In the genomic region with DNA sequence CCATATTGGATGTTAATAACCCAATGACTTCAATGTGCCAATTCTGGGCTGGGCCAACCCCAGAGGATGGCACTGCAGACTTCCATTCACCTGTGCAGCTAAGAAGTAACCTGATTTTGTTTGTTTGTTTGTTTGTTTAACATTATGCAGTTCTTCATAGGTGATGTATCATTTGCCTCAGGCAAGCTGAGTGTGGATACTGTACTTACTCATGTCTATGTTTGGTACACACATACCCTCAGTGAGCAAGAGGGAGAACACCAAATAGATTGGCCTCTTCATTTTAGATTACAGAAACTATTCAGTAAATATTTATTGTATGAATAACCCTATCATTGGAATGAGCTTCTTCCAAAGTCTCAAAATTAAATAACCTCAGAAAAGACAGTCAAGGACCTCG, we compare ENCODE assay signal across 25 cellular contexts.
"Had no signal": no experiment of that assay in that cellular context is flagged by ENCODE, and none has a peak within 500 bp of the region (broad histone marks: within the 10 kb centered on the region; RNA-seq: fewer than 3 reads in every experiment).

No MANE protein-coding gene starts in this region.

- H3K9me3 ChIP-seq: ovary, psoas muscle, right lobe of liver, sigmoid colon, stomach, thoracic aorta, thyroid gland, tibial nerve, upper lobe of left lung, vagina had no signal

- H3K4me1 ChIP-seq: neural progenitor cell, parathyroid adenoma, psoas muscle, right lobe of liver, sigmoid colon, stomach, thyroid gland, tibial nerve, upper lobe of left lung, vagina had no signal

- H3K9ac ChIP-seq: neural progenitor cell, parathyroid adenoma had no signal

- H3K79me2 ChIP-seq: parathyroid adenoma had no signal

- H2AFZ ChIP-seq: neural progenitor cell, parathyroid adenoma had no signal

- FAIRE-seq: small intestine, urothelium cell line had no signal

- DNase-seq: occipital lobe; ovary; posterior cingulate gyrus; psoas muscle; right cardiac atrium; right lobe of liver; sigmoid colon; small intestine; stimulated activated CD4-positive, alpha-beta T cell treated with anti-CD3 and anti-CD28 coated beads, Interleukin-15, amount 100 ng/mL, for 24 hours; stimulated activated CD4-positive, alpha-beta T cell treated with anti-CD3 and anti-CD28 coated beads, Interleukin-2, amount 100 ng/mL, for 24 hours; stimulated activated CD4-positive, alpha-beta T cell treated with anti-CD3 and anti-CD28 coated beads, Interleukin-2, amount 100 ng/mL, for 48 hours; stimulated activated CD4-positive, alpha-beta T cell treated with anti-CD3 and anti-CD28 coated beads, Interleukin-4, amount 100 ng/mL, for 24 hours; stimulated activated naive B cell treated with anti-CD40 and anti-IgM and Interleukin-4, amounts not matched to agents 10 μg/mL and 1 μg/mL and 100 μg/mL, for 72 hours; stimulated activated naive CD4-positive, alpha-beta T cell treated with Interleukin-2 at 50 U/mL for 16 hours; stomach; thyroid gland; trophoblast cell; upper lobe of left lung had no signal

- H3K4me2 ChIP-seq: neural progenitor cell had no signal

- H3K4me3 ChIP-seq: neural progenitor cell, ovary, psoas muscle, right lobe of liver, sigmoid colon, stomach, thoracic aorta, thyroid gland, tibial nerve, upper lobe of left lung, vagina had no signal

- H3K27ac ChIP-seq: neural progenitor cell, ovary, parathyroid adenoma, psoas muscle, right lobe of liver, sigmoid colon, stomach, thoracic aorta, thyroid gland, tibial nerve, upper lobe of left lung, vagina had no signal

- ATAC-seq: psoas muscle; right cardiac atrium; right lobe of liver; stimulated activated effector memory CD8-positive, alpha-beta T cell treated with anti-CD3 and anti-CD28 coated beads, Interleukin-12 subunit alpha, Interleukin-12 subunit beta, amount 100 ng/mL, for 72 hours; stimulated activated naive B cell treated with anti-CD40 and anti-IgM and Interleukin-4, amounts not matched to agents 10 μg/mL and 1 μg/mL and 100 μg/mL, for 72 hours had no signal

- H3K36me3 ChIP-seq: neural progenitor cell, ovary, right lobe of liver, sigmoid colon, stomach, thoracic aorta, thyroid gland, tibial nerve, upper lobe of left lung, vagina had no signal

- H3K27me3 ChIP-seq: neural progenitor cell, ovary, right lobe of liver, sigmoid colon, stomach, thyroid gland, tibial nerve, upper lobe of left lung, vagina had no signal
